1 cellular context compared by ENCODE assay signal in the genomic region with DNA sequence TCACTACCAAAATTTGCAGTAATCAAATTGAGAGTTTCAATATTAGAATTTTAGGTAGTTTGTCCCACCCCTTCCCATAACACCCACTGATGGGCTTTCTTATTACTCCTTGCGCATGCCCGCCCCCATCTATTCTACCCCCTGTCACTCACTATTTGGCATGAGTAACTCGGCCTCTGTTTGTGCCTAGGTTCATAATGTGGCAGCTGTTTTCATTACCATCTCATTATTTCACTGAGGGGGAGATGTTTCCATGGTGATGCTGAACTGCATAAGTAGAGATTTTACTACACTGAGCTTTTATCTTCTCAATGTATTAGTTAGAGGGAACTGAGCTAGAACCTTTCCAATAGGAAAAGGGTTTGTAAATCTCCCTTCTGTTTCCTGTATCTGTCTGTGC.
TF ChIP-seq lines count a peak whose summit lies in the region.

No MANE protein-coding gene starts in this region.

TF ChIP-seq in GM12878, 131 proteins besides CTCF, POLR2A, EP300 and RAD21:
- TF ChIP-seq, protein P1, sequence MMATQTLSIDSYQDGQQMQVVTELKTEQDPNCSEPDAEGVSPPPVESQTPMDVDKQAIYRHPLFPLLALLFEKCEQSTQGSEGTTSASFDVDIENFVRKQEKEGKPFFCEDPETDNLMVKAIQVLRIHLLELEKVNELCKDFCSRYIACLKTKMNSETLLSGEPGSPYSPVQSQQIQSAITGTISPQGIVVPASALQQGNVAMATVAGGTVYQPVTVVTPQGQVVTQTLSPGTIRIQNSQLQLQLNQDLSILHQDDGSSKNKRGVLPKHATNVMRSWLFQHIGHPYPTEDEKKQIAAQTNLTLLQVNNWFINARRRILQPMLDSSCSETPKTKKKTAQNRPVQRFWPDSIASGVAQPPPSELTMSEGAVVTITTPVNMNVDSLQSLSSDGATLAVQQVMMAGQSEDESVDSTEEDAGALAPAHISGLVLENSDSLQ (IDR thresholded peaks at IDR 0.05): peak; percentile 39; the same call in 1 of the 2 replicates
- TF ChIP-seq SREBF1 (IDR thresholded peaks at IDR 0.05; ENCODE audit: low read length) (no peak), NBN (IDR thresholded peaks at IDR 0.05) (no peak), TCF3 (IDR thresholded peaks at IDR 0.05; ENCODE audit: borderline replicate concordance, insufficient read depth, low read depth, low read length) (no peak)
